ENCODE assay signal across 9 cellular contexts in genomic region chr7:1571261-1571650, GRCh38. TPM values are rescaled to one million over a fixed set of nuclear protein-coding genes. Genes with fewer than 3 reads are reported as not detected.
DNase-seq lines count a peak whose midpoint lies in the region; ATAC-seq and TF ChIP-seq lines count a peak whose summit lies in the region.
"Had no signal": no experiment of that assay in that cellular context is flagged by ENCODE, and none has a peak within 500 bp of the region (broad histone marks: within the 10 kb centered on the region; RNA-seq: fewer than 3 reads in every experiment).

No MANE protein-coding gene starts in this region.

- intact Hi-C loops in activated CD8-positive, alpha-beta T cell treated with anti-CD3 and anti-CD28 coated beads for 36 hours (cut with micrococcal nuclease) = no loop called here
- intact Hi-C loops in head of caudate nucleus (cut with DNase I) = loop anchor here (10.0 kb wide), 2 partner anchors 634 to 784 kb away; partner anchors contain the start of gene EIF3B

- peak overlapping the region; percentile 98 for H3K4me3 ChIP-seq in thymus (ENCODE audit: low read length)

- CTCF ChIA-PET in activated CD8-positive, alpha-beta T cell treated with anti-CD3 and anti-CD28 coated beads for 36 hours (lab: Charles Lee) = interaction anchor here (1.2 kb wide), 1 partner anchor 8 kb away, joined by 6 read pairs; no protein-coding TSS in a partner anchor

- peak overlapping the region; percentile 94 for H3K27ac Mint-ChIP-seq in activated T-cell treated with anti-CD3 and anti-CD28 coated beads, Interleukin-2, amount 50 U/mL, for 24 hours
- H3K27ac Mint-ChIP-seq in activated CD8-positive, alpha-beta T cell treated with anti-CD3 and anti-CD28 coated beads for 36 hours = peak overlapping the region; percentile 91

- H3K4me1 Mint-ChIP-seq in activated T-cell treated with anti-CD3 and anti-CD28 coated beads, Interleukin-2, amount 50 U/mL, for 24 hours (ENCODE audit: low read depth) = peaks cover 42% of the 10 kb centered on the region
- H3K4me1 Mint-ChIP-seq in activated CD8-positive, alpha-beta T cell treated with anti-CD3 and anti-CD28 coated beads for 36 hours (ENCODE audit: low read depth) = peaks cover 38% of the 10 kb centered on the region

- H3K4me3 Mint-ChIP-seq in activated T-cell treated with anti-CD3 and anti-CD28 coated beads, Interleukin-2, amount 50 U/mL, for 24 hours = peak overlapping the region; percentile 89
- H3K4me3 Mint-ChIP-seq in activated CD8-positive, alpha-beta T cell treated with anti-CD3 and anti-CD28 coated beads for 36 hours = peak overlapping the region; percentile 81

- 94% methylated on average over 3 of the region's 3 CpGs for whole genome bisulfite sequencing in thymus

- DNase-seq in activated T-cell treated with anti-CD3 and anti-CD28 coated beads, Interleukin-2, amount 50 U/mL, for 24 hours = no peak
- DNase-seq in activated T-cell treated with anti-CD3 and anti-CD28 coated beads for 4 hours = no peak
- DNase-seq in activated CD8-positive, alpha-beta T cell treated with anti-CD3 and anti-CD28 coated beads for 36 hours = peak; percentile 35
- DNase-seq in iris pigment epithelial cell (ENCODE audit: low read depth) = peak; percentile 81
- no peak for DNase-seq in head of caudate nucleus

- no peak for ATAC-seq in activated CD8-positive, alpha-beta T cell treated with anti-CD3 and anti-CD28 coated beads for 36 hours
- ATAC-seq in GM21367 (IDR thresholded peaks at IDR 0.05; ENCODE audit: unreplicated experiment) (no peak), GM18502 (IDR thresholded peaks at IDR 0.05; ENCODE audit: poor library complexity, unreplicated experiment) (no peak)

- peaks cover 19% of the 10 kb centered on the region for H3K36me3 ChIP-seq in thymus (ENCODE audit: control insufficient read depth, insufficient read depth)

- peaks cover 6% of the 10 kb centered on the region for H3K4me1 ChIP-seq in thymus (ENCODE audit: control insufficient read depth, insufficient read depth, low read length)

- POLR2A ChIA-PET in activated CD8-positive, alpha-beta T cell treated with anti-CD3 and anti-CD28 coated beads for 36 hours (lab: Charles Lee) = no interaction called here

- no peaks in the 10 kb centered on the region for H3K9me3 ChIP-seq in thymus (ENCODE audit: control insufficient read depth)

- no peaks in the 10 kb centered on the region for H3K27me3 Mint-ChIP-seq in activated T-cell treated with anti-CD3 and anti-CD28 coated beads, Interleukin-2, amount 50 U/mL, for 24 hours
- no peaks in the 10 kb centered on the region for H3K27me3 Mint-ChIP-seq in activated CD8-positive, alpha-beta T cell treated with anti-CD3 and anti-CD28 coated beads for 36 hours

- no peak for TF ChIP-seq CTCF in activated CD8-positive, alpha-beta T cell treated with anti-CD3 and anti-CD28 coated beads for 36 hours (IDR thresholded peaks at IDR 0.05)

- H3K36me3 Mint-ChIP-seq in activated T-cell treated with anti-CD3 and anti-CD28 coated beads, Interleukin-2, amount 50 U/mL, for 24 hours (ENCODE audit: low read depth) = peaks cover 43% of the 10 kb centered on the region
- peaks cover 24% of the 10 kb centered on the region for H3K36me3 Mint-ChIP-seq in activated CD8-positive, alpha-beta T cell treated with anti-CD3 and anti-CD28 coated beads for 36 hours (ENCODE audit: low read depth)

- no peak overlapping the region for H3K27ac ChIP-seq in thymus (ENCODE audit: low read depth)

- H3K9me3 Mint-ChIP-seq in activated T-cell treated with anti-CD3 and anti-CD28 coated beads, Interleukin-2, amount 50 U/mL, for 24 hours = no peaks in the 10 kb centered on the region
- H3K9me3 Mint-ChIP-seq in activated CD8-positive, alpha-beta T cell treated with anti-CD3 and anti-CD28 coated beads for 36 hours = no peaks in the 10 kb centered on the region

- no peaks in the 10 kb centered on the region for H3K27me3 ChIP-seq in thymus (ENCODE audit: control insufficient read depth, insufficient read depth)

RNA-seq across cellular contexts. Expression of gene PSMG3, which starts 1.4 kb away (rescaled TPM):
- 10 to 100 TPM; 38.9 to 41.5 TPM for total RNA-seq in activated CD8-positive, alpha-beta T cell treated with anti-CD3 and anti-CD28 coated beads for 36 hours
- 85.2 TPM for polyA plus RNA-seq in thymus

RNA-seq across cellular contexts. Expression of gene TMEM184A, which starts 15.3 kb away (rescaled TPM):
- total RNA-seq in activated CD8-positive, alpha-beta T cell treated with anti-CD3 and anti-CD28 coated beads for 36 hours = not detected
- 5.6 TPM for polyA plus RNA-seq in thymus
- total RNA-seq: T-helper 2 cell treated with Interferon-gamma antibody and Interleukin-4, amounts not matched to agents 100 ng/mL and 5 ng/mL, for 36 hours had no signal

RNA-seq across cellular contexts. Expression of gene MAFK, which starts 40.8 kb away (rescaled TPM):
- 10 to 100 TPM; 34.3 to 42.9 TPM for total RNA-seq in activated CD8-positive, alpha-beta T cell treated with anti-CD3 and anti-CD28 coated beads for 36 hours
- polyA plus RNA-seq in thymus = 42.9 TPM

Comparison
In these comparisons a context has a peak if more than half of its experiments do, and no peak if none do; other contexts are left out.
1. DNase-seq: peak in activated CD8-positive, alpha-beta T cell treated with anti-CD3 and anti-CD28 coated beads for 36 hours (single experiment) and iris pigment epithelial cell (single experiment); none in activated T-cell treated with anti-CD3 and anti-CD28 coated beads, Interleukin-2, amount 50 U/mL, for 24 hours (single experiment), activated T-cell treated with anti-CD3 and anti-CD28 coated beads for 4 hours (single experiment) and head of caudate nucleus (0 of 42).